In genomic region chr11:93849751-93850584, GRCh38 we compare ENCODE assay signal across 8 cellular contexts. TPM values are rescaled to one million over a fixed set of nuclear protein-coding genes. Genes with fewer than 3 reads are reported as not detected.
DNase-seq lines count a peak whose midpoint lies in the region; ATAC-seq and TF ChIP-seq lines count a peak whose summit lies in the region.

No MANE protein-coding gene starts in this region.

- no peak overlapping the region for H3K27ac Mint-ChIP-seq in CD4-positive, alpha-beta T cell
- no peak overlapping the region for H3K27ac Mint-ChIP-seq in neural progenitor cell

- ATAC-seq in CD4-positive, alpha-beta T cell (ENCODE audit: poor library complexity) = no peak
- ATAC-seq in esophagus mucosa (peak; percentile 67), HG03025 (IDR thresholded peaks at IDR 0.05; ENCODE audit: low FRiP score, unreplicated experiment) (no peak), GM19467 (IDR thresholded peaks at IDR 0.05; ENCODE audit: unreplicated experiment) (no peak)

- no peak overlapping the region for H3K9ac ChIP-seq in neural progenitor cell

- H3K4me2 ChIP-seq in neural progenitor cell = peak overlapping the region; percentile 76

- no peaks in the 10 kb centered on the region for H3K9me3 Mint-ChIP-seq in CD4-positive, alpha-beta T cell
- H3K9me3 Mint-ChIP-seq in neural progenitor cell = no peaks in the 10 kb centered on the region

- peak overlapping the region; percentile 6 for H3K4me3 Mint-ChIP-seq in CD4-positive, alpha-beta T cell
- H3K4me3 Mint-ChIP-seq in neural progenitor cell = no peak overlapping the region

- no peak for TF ChIP-seq CTCF in CD4-positive, alpha-beta T cell (IDR thresholded peaks at IDR 0.05)
- TF ChIP-seq CTCF in neural progenitor cell (IDR thresholded peaks at IDR 0.05) = no peak

- POLR2A ChIA-PET in CD4-positive, alpha-beta T cell (lab: Charles Lee) = no interaction called here

- H3K79me2 ChIP-seq in neural progenitor cell (ENCODE audit: low read depth) = no peaks in the 10 kb centered on the region

- H3K4me3 ChIP-seq in neural progenitor cell = peak overlapping the region; percentile 42

- H3F3A ChIP-seq in neural progenitor cell (ENCODE audit: low read depth) = no peaks in the 10 kb centered on the region

- H3K36me3 Mint-ChIP-seq in CD4-positive, alpha-beta T cell (ENCODE audit: low read depth) = no peaks in the 10 kb centered on the region
- no peaks in the 10 kb centered on the region for H3K36me3 Mint-ChIP-seq in neural progenitor cell

- peaks cover 47% of the 10 kb centered on the region for H3K27me3 Mint-ChIP-seq in CD4-positive, alpha-beta T cell
- no peaks in the 10 kb centered on the region for H3K27me3 Mint-ChIP-seq in neural progenitor cell (ENCODE audit: insufficient read depth, low read depth)

- H4K20me1 ChIP-seq in neural progenitor cell (ENCODE audit: low read depth) = no peaks in the 10 kb centered on the region

- H3K27ac ChIP-seq in CD4-positive, alpha-beta T cell (ENCODE audit: low read depth, low read length) = no peak overlapping the region
- no peak overlapping the region for H3K27ac ChIP-seq in neural progenitor cell

- H3K9me3 ChIP-seq in CD4-positive, alpha-beta T cell (ENCODE audit: control insufficient read depth, low read length) = no peaks in the 10 kb centered on the region
- no peaks in the 10 kb centered on the region for H3K9me3 ChIP-seq in neural progenitor cell (ENCODE audit: low read depth)

- peaks cover 5% of the 10 kb centered on the region for H3K4me1 Mint-ChIP-seq in CD4-positive, alpha-beta T cell (ENCODE audit: low read depth)
- H3K4me1 Mint-ChIP-seq in neural progenitor cell = no peaks in the 10 kb centered on the region

- CTCF ChIA-PET in CD4-positive, alpha-beta T cell (lab: Charles Lee) = no interaction called here

- intact Hi-C loops in CD4-positive, alpha-beta T cell (cut with DNase I, micrococcal nuclease) = no loop called here

- H3K36me3 ChIP-seq in neural progenitor cell = no peaks in the 10 kb centered on the region

- no peak for DNase-seq in CD4-positive, alpha-beta T cell
- DNase-seq in NCI-H345 treated with DMSO at 0.1 percent for 48 hours (lab: John Stamatoyannopoulos, UW; ENCODE audit: unreplicated experiment) (peak; percentile 21), neural progenitor cell (ENCODE audit: low spot score) (peak; percentile 38), SIG-M5 (lab: John Stamatoyannopoulos, UW) (no peak)
- no peak for DNase-seq in activated CD4-positive, alpha-beta T cell treated with anti-CD3 and anti-CD28 coated beads for 1 hour

- H3K4me1 ChIP-seq in neural progenitor cell = peaks cover 2% of the 10 kb centered on the region

- H3K27me3 ChIP-seq in CD4-positive, alpha-beta T cell (ENCODE audit: control insufficient read depth, insufficient read depth, low read length) = peaks cover 30% of the 10 kb centered on the region
- H3K27me3 ChIP-seq in neural progenitor cell = peaks cover 13% of the 10 kb centered on the region

- peak overlapping the region; percentile 90 for H2AFZ ChIP-seq in neural progenitor cell (replicated peaks)

RNA-seq across cellular contexts. Expression of gene VSTM5, which starts 0.5 kb away (rescaled TPM):
- not detected for total RNA-seq in CD4-positive, alpha-beta T cell
- 0.16 TPM for total RNA-seq in esophagus mucosa
- total RNA-seq in neural progenitor cell (ENCODE audit: low replicate concordance) = 0.25 and 0.37 TPM in 2 replicates

Comparison
In these comparisons a context has a peak if more than half of its experiments do, and no peak if none do; other contexts are left out.
1. DNase-seq: peak in NCI-H345 treated with DMSO at 0.1 percent for 48 hours (single experiment) and neural progenitor cell (single experiment); none in CD4-positive, alpha-beta T cell (0 of 10), activated CD4-positive, alpha-beta T cell treated with anti-CD3 and anti-CD28 coated beads for 1 hour (single experiment) and SIG-M5 (single experiment).